22 cellular contexts compared by ENCODE assay signal in the genomic region with DNA sequence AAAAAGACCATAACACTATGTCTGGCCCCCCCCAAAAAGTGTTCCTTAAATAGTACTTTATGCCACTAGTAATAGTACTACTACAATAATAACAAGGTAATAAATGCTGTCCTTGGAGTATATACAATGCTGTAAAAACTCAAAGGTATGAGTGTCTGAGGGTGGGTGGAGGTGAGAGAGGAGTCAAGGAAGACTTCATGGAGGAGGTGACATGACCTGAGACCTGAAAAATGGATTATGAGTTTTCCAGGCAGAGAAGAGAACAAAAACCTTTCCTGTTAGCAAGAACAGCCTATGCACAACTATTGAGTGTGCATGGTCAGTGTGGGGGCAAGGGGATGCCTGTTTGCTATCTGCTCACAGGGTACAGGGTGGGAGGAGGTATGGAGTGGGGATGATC.
DNase-seq lines count a peak whose midpoint lies in the region; ATAC-seq, FAIRE-seq and TF ChIP-seq lines count a peak whose summit lies in the region.
"Had no signal": no experiment of that assay in that cellular context is flagged by ENCODE, and none has a peak within 500 bp of the region (broad histone marks: within the 10 kb centered on the region; RNA-seq: fewer than 3 reads in every experiment).

No MANE protein-coding gene starts in this region.

- BruUV-seq in Panc1 (replicated peaks; lab: Mats Ljungman, UMichigan): no TSS peak

- H3K27me3 ChIP-seq in Panc1 (ENCODE audit: control insufficient read depth, insufficient read depth, low read length): no peaks in the 10 kb centered on the region
- H3K27me3 ChIP-seq in hepatocyte: no peaks in the 10 kb centered on the region
- no peaks in the 10 kb centered on the region for H3K27me3 ChIP-seq in transverse colon
- H3K27me3 ChIP-seq: BLaER1 had no signal

- no peak for TF ChIP-seq RAD21 in A549 (conservative IDR thresholded peaks at IDR 0.05 in 1 of 2, IDR thresholded peaks at IDR 0.05 in 1 of 2)

- no peaks in the 10 kb centered on the region for H3K9me3 Mint-ChIP-seq in activated T-helper 17 cell treated with anti-CD3 and anti-CD28 coated beads, Interleukin-2, amount 50 U/mL, for 72 hours
- H3K9me3 Mint-ChIP-seq: CD14-positive monocyte; CD8-positive, alpha-beta T cell; GM23338; HFFc6 had no signal

- H3K79me2 ChIP-seq in hepatocyte: no peaks in the 10 kb centered on the region

- H3K4me1 ChIP-seq in A549 (peaks cover 58% of the 10 kb centered on the region), Panc1 (ENCODE audit: control insufficient read depth, insufficient read depth, low read length) (peaks cover 45% of the 10 kb centered on the region), hepatocyte (ENCODE audit: insufficient read depth) (peaks cover 41% of the 10 kb centered on the region), transverse colon (peaks cover 10 to 67% (median 47%) of the 10 kb centered on the region in 4 donors)
- H3K4me1 ChIP-seq: BLaER1 had no signal

- no peaks in the 10 kb centered on the region for H3K9me2 ChIP-seq in hepatocyte (replicated peaks; ENCODE audit: insufficient read depth)

- H3K27me3 Mint-ChIP-seq in activated T-helper 17 cell treated with anti-CD3 and anti-CD28 coated beads, Interleukin-2, amount 50 U/mL, for 72 hours: peaks cover 37% of the 10 kb centered on the region

- H3K4me2 ChIP-seq in A549 (peak overlapping the region; percentile 89; the same call in 1 of the 3 replicates), hepatocyte (no peak overlapping the region)
- H3K4me2 ChIP-seq: BLaER1, GM23338 had no signal

- no peak for TF ChIP-seq EP300 in A549 (IDR thresholded peaks at IDR 0.05)
- TF ChIP-seq EP300 in transverse colon (IDR thresholded peaks at IDR 0.05; ENCODE audit: low read depth): no peak

- H3K36me3 ChIP-seq in Panc1 (ENCODE audit: control insufficient read depth, insufficient read depth, low read length) (no peaks in the 10 kb centered on the region), hepatocyte (replicated peaks; ENCODE audit: insufficient read depth, low read depth) (no peaks in the 10 kb centered on the region), transverse colon (no peaks in the 10 kb centered on the region)
- H3K36me3 ChIP-seq: BLaER1 had no signal

- H3K36me3 Mint-ChIP-seq in activated T-helper 17 cell treated with anti-CD3 and anti-CD28 coated beads, Interleukin-2, amount 50 U/mL, for 72 hours (ENCODE audit: low read depth): no peaks in the 10 kb centered on the region
- H3K36me3 Mint-ChIP-seq: CD14-positive monocyte; CD8-positive, alpha-beta T cell had no signal

- no peak overlapping the region for H2AFZ ChIP-seq in hepatocyte
- H2AFZ ChIP-seq: GM23338 had no signal

- H3K27ac Mint-ChIP-seq in activated T-helper 17 cell treated with anti-CD3 and anti-CD28 coated beads, Interleukin-2, amount 50 U/mL, for 72 hours: no peak overlapping the region
- H3K27ac Mint-ChIP-seq: CD14-positive monocyte; CD8-positive, alpha-beta T cell; GM23338; HFFc6 had no signal

- no peak for TF ChIP-seq CTCF in A549 (IDR thresholded peaks at IDR 0.05)
- no peak for TF ChIP-seq CTCF in Panc1 (IDR thresholded peaks at IDR 0.05)
- TF ChIP-seq CTCF in hepatocyte (IDR thresholded peaks at IDR 0.05; ENCODE audit: poor library complexity): no peak
- TF ChIP-seq CTCF in transverse colon (IDR thresholded peaks at IDR 0.05): no peak

- in situ Hi-C loops in Panc1 (cut with HindIII; ENCODE audit: low pct_unique_long_range_greater_than_20kb, low sequenced_read_pairs) (no loop called here), transverse colon (cut with MboI; ENCODE audit: low pct_ligation_motif_present in 1 of 4, low pct_unique_long_range_greater_than_20kb in 1 of 4, low sequenced_read_pairs in 3 of 4) (no loop called here)

- TF ChIP-seq POLR2A in A549 (IDR thresholded peaks at IDR 0.05; ENCODE audit: low read length): no peak
- TF ChIP-seq POLR2A in transverse colon (IDR thresholded peaks at IDR 0.05): no peak

- H4K20me1 ChIP-seq in hepatocyte (ENCODE audit: insufficient read depth, poor library complexity, severe bottlenecking): no peaks in the 10 kb centered on the region
- H4K20me1 ChIP-seq: BLaER1 had no signal

- POLR2A ChIA-PET in A549 (lab: Yijun Ruan, JAX) (no interaction called here), Panc1 (lab: Charles Lee) (no interaction called here)

- FAIRE-seq in A549 (lab: Jason Lieb, UNC): no peak
- FAIRE-seq: GM12878, GM19239, H54, HepG2 had no signal

- peak overlapping the region; percentile 89 to 97 for H3K27ac ChIP-seq in A549
- H3K27ac ChIP-seq in Panc1 (ENCODE audit: low read length): peak overlapping the region; percentile 85
- H3K27ac ChIP-seq in hepatocyte: peak overlapping the region; percentile 83
- peak overlapping the region; percentile 74 to 82 (median 78) for H3K27ac ChIP-seq in transverse colon
- H3K27ac ChIP-seq: 22Rv1, BLaER1 had no signal

- ATAC-seq in A549: no peak
- no peak for ATAC-seq in Panc1
- ATAC-seq in GM21390 (IDR thresholded peaks at IDR 0.05; ENCODE audit: unreplicated experiment): no peak
- no peak for ATAC-seq in GM18519 (IDR thresholded peaks at IDR 0.05; ENCODE audit: low FRiP score, unreplicated experiment)
- no peak for ATAC-seq in activated T-helper 17 cell treated with anti-CD3 and anti-CD28 coated beads, Interleukin-2, amount 50 U/mL, for 72 hours (replicated peaks)
- ATAC-seq: CD8-positive, alpha-beta T cell; GM12878; GM23338; HepG2 had no signal

- H3K4me3 ChIP-seq in A549 (no peak overlapping the region), Panc1 (ENCODE audit: low read depth in 2 of 2, low read length in 2 of 2) (no peak overlapping the region), hepatocyte (no peak overlapping the region), transverse colon (no peak overlapping the region)
- H3K4me3 ChIP-seq: BLaER1, GM12878, GM23338 had no signal

- no peaks in the 10 kb centered on the region for H3K4me1 Mint-ChIP-seq in activated T-helper 17 cell treated with anti-CD3 and anti-CD28 coated beads, Interleukin-2, amount 50 U/mL, for 72 hours
- H3K4me1 Mint-ChIP-seq: CD14-positive monocyte, GM23338 had no signal

- DNase-seq in A549 (ENCODE audit: low read depth in 1 of 2, low spot score in 1 of 2) (no peak), Panc1 (ENCODE audit: low read depth, low spot score) (no peak), hepatocyte (ENCODE audit: low spot score) (no peak), transverse colon (no peak), RKO (ENCODE audit: low spot score) (no peak)
- DNase-seq: Calu3; CD8-positive, alpha-beta T cell; DND-41; EL; HCEC 1CT; HFFc6 had no signal

- no peak overlapping the region for H3K4me3 Mint-ChIP-seq in activated T-helper 17 cell treated with anti-CD3 and anti-CD28 coated beads, Interleukin-2, amount 50 U/mL, for 72 hours
- H3K4me3 Mint-ChIP-seq: CD14-positive monocyte; CD8-positive, alpha-beta T cell; GM23338; HFFc6 had no signal

- no peaks in the 10 kb centered on the region for H3K9me3 ChIP-seq in A549
- no peaks in the 10 kb centered on the region for H3K9me3 ChIP-seq in Panc1 (ENCODE audit: control insufficient read depth, insufficient read depth, low read depth, low read length)
- H3K9me3 ChIP-seq in hepatocyte (ENCODE audit: low read depth): no peaks in the 10 kb centered on the region
- H3K9me3 ChIP-seq in transverse colon: no peaks in the 10 kb centered on the region
- H3K9me3 ChIP-seq: BLaER1 had no signal

- intact Hi-C loops in Panc1 (cut with micrococcal nuclease; ENCODE audit: unreplicated experiment) (no loop called here), transverse colon (cut with DNase I; ENCODE audit: low total_unique reads) (no loop called here)

- CTCF ChIA-PET in A549 (lab: Yijun Ruan, JAX): interaction anchor here (1.0 to 2.1 kb wide), 4 partner anchors 26 to 1080 kb away, joined by 3 to 6 read pairs (median 4); no protein-coding TSS in a partner anchor
- CTCF ChIA-PET in Panc1 (lab: Charles Lee): interaction anchor here (0.6 kb wide), 1 partner anchor 221 kb away, joined by 5 read pairs; no protein-coding TSS in a partner anchor

TF ChIP-seq in A549, 52 proteins besides CTCF, POLR2A, EP300 and RAD21:
- no peak for TF ChIP-seq HOXB5 (CRISPR knock-in tag; IDR thresholded peaks at IDR 0.05)
- TF ChIP-seq ZFP36 (IDR thresholded peaks at IDR 0.05; ENCODE audit: borderline replicate concordance, partially characterized antibody): peak; percentile 46
